Comparison of ENCODE assay signal across 16 cellular contexts in genomic region chr2:126838718-126838985, GRCh38.
DNase-seq lines count a peak whose midpoint lies in the region; ATAC-seq and TF ChIP-seq lines count a peak whose summit lies in the region.
"Had no signal": no experiment of that assay in that cellular context is flagged by ENCODE, and none has a peak within 500 bp of the region (broad histone marks: within the 10 kb centered on the region; RNA-seq: fewer than 3 reads in every experiment).

No MANE protein-coding gene starts in this region.

- intact Hi-C loops in activated CD8-positive, alpha-beta T cell treated with anti-CD3 and anti-CD28 coated beads for 36 hours (cut with micrococcal nuclease): no loop called here

- 30 to 59% methylated on average over 2 to 3 of the region's 3 CpGs for WGBS in endodermal cell (ENCODE audit: insufficient coverage in 1 of 2, insufficient read length in 1 of 2), 2 experiments

- H3K27ac Mint-ChIP-seq in activated CD8-positive, alpha-beta T cell treated with anti-CD3 and anti-CD28 coated beads, Interleukin-2, amount 10 ng/mL, durations not matched to agents 7 days and 5 days: no peak overlapping the region
- H3K27ac Mint-ChIP-seq in activated CD8-positive, alpha-beta T cell treated with anti-CD3 and anti-CD28 coated beads for 36 hours: no peak overlapping the region
- H3K27ac Mint-ChIP-seq in endodermal cell: no peak overlapping the region
- H3K27ac Mint-ChIP-seq: B cell; CD8-positive, alpha-beta T cell; GM23338 had no signal

- H3K36me3 ChIP-seq in endodermal cell (ENCODE audit: control insufficient read depth, insufficient read depth, low read length): no peaks in the 10 kb centered on the region
- H3K36me3 ChIP-seq: BLaER1 treated with 17β-estradiol and CSF1 and Interleukin-3, amounts not matched to agents 10 nM and 100 nM had no signal

- H3K9ac ChIP-seq in endodermal cell (ENCODE audit: extremely low read depth, low read length, poor library complexity, severe bottlenecking): no peak overlapping the region
- H3K9ac ChIP-seq: BLaER1 treated with 17β-estradiol and CSF1 and Interleukin-3, amounts not matched to agents 10 nM and 100 nM had no signal

- DNase-seq in activated CD8-positive, alpha-beta T cell treated with anti-CD3 and anti-CD28 coated beads, Interleukin-2, amount 10 ng/mL, durations not matched to agents 7 days and 5 days: peak; percentile 6
- DNase-seq in activated CD8-positive, alpha-beta T cell treated with anti-CD3 and anti-CD28 coated beads for 36 hours: no peak
- DNase-seq in NB4 (ENCODE audit: low read depth): peak; percentile 71
- DNase-seq in endodermal cell: peak; percentile 46
- peak; percentile 7 for DNase-seq in ureter (ENCODE audit: low spot score)
- DNase-seq in HuH-7 (ENCODE audit: low spot score): no peak
- DNase-seq: Calu3; CD8-positive, alpha-beta T cell; DMS79 treated with DMSO at 0.1 percent for 48 hours; GF-D8 had no signal

- POLR2A ChIA-PET in activated CD8-positive, alpha-beta T cell treated with anti-CD3 and anti-CD28 coated beads, Interleukin-2, amount 10 ng/mL, durations not matched to agents 7 days and 5 days (lab: Charles Lee): no interaction called here
- POLR2A ChIA-PET in activated CD8-positive, alpha-beta T cell treated with anti-CD3 and anti-CD28 coated beads for 36 hours (lab: Charles Lee): no interaction called here

- no peak overlapping the region for H3K27ac ChIP-seq in endodermal cell (ENCODE audit: low read depth, low read length)
- H3K27ac ChIP-seq: BLaER1 treated with 17β-estradiol and CSF1 and Interleukin-3, amounts not matched to agents 10 nM and 100 nM had no signal

- no peaks in the 10 kb centered on the region for H3K27me3 ChIP-seq in endodermal cell (ENCODE audit: control insufficient read depth, insufficient read depth, low read length, poor library complexity, severe bottlenecking)
- H3K27me3 ChIP-seq: BLaER1 treated with 17β-estradiol and CSF1 and Interleukin-3, amounts not matched to agents 10 nM and 100 nM had no signal

- H3K9me3 ChIP-seq in endodermal cell (ENCODE audit: control insufficient read depth, low read length): no peaks in the 10 kb centered on the region

- no peaks in the 10 kb centered on the region for H3K36me3 Mint-ChIP-seq in activated CD8-positive, alpha-beta T cell treated with anti-CD3 and anti-CD28 coated beads, Interleukin-2, amount 10 ng/mL, durations not matched to agents 7 days and 5 days (ENCODE audit: low read depth)
- H3K36me3 Mint-ChIP-seq in activated CD8-positive, alpha-beta T cell treated with anti-CD3 and anti-CD28 coated beads for 36 hours (ENCODE audit: low read depth): no peaks in the 10 kb centered on the region
- H3K36me3 Mint-ChIP-seq in endodermal cell (ENCODE audit: low read depth): no peaks in the 10 kb centered on the region
- H3K36me3 Mint-ChIP-seq: CD8-positive, alpha-beta T cell had no signal

- TF ChIP-seq CTCF in activated CD8-positive, alpha-beta T cell treated with anti-CD3 and anti-CD28 coated beads for 36 hours (IDR thresholded peaks at IDR 0.05): no peak
- TF ChIP-seq CTCF in NB4 (IDR thresholded peaks at IDR 0.05; ENCODE audit: low read depth, low read length) (no peak), endodermal cell (conservative IDR thresholded peaks at IDR 0.05) (no peak)

- H3K9me3 Mint-ChIP-seq in activated CD8-positive, alpha-beta T cell treated with anti-CD3 and anti-CD28 coated beads, Interleukin-2, amount 10 ng/mL, durations not matched to agents 7 days and 5 days (ENCODE audit: insufficient read depth): no peaks in the 10 kb centered on the region
- no peaks in the 10 kb centered on the region for H3K9me3 Mint-ChIP-seq in activated CD8-positive, alpha-beta T cell treated with anti-CD3 and anti-CD28 coated beads for 36 hours
- H3K9me3 Mint-ChIP-seq in endodermal cell: no peaks in the 10 kb centered on the region
- H3K9me3 Mint-ChIP-seq: CD8-positive, alpha-beta T cell; GM23338 had no signal

- CTCF ChIA-PET in activated CD8-positive, alpha-beta T cell treated with anti-CD3 and anti-CD28 coated beads, Interleukin-2, amount 10 ng/mL, durations not matched to agents 7 days and 5 days (lab: Charles Lee): no interaction called here
- CTCF ChIA-PET in activated CD8-positive, alpha-beta T cell treated with anti-CD3 and anti-CD28 coated beads for 36 hours (lab: Charles Lee): interaction anchor here (0.7 to 2.0 kb wide), 2 partner anchors 42 to 133 kb away, joined by 3 to 8 read pairs; no protein-coding TSS in a partner anchor

- H3K4me3 ChIP-seq in NB4 (ENCODE audit: low read depth, low read length): no peak overlapping the region
- peak overlapping the region; percentile 46 for H3K4me3 ChIP-seq in endodermal cell (ENCODE audit: low read length)
- H3K4me3 ChIP-seq: BLaER1 treated with 17β-estradiol and CSF1 and Interleukin-3, amounts not matched to agents 10 nM and 100 nM; GM23338 had no signal

- no peaks in the 10 kb centered on the region for H3K4me1 Mint-ChIP-seq in activated CD8-positive, alpha-beta T cell treated with anti-CD3 and anti-CD28 coated beads, Interleukin-2, amount 10 ng/mL, durations not matched to agents 7 days and 5 days (ENCODE audit: low read depth)
- no peaks in the 10 kb centered on the region for H3K4me1 Mint-ChIP-seq in activated CD8-positive, alpha-beta T cell treated with anti-CD3 and anti-CD28 coated beads for 36 hours (ENCODE audit: low read depth)
- peaks cover 16% of the 10 kb centered on the region for H3K4me1 Mint-ChIP-seq in endodermal cell
- H3K4me1 Mint-ChIP-seq: B cell, GM23338 had no signal

- TF ChIP-seq POLR2A in NB4 (IDR thresholded peaks at IDR 0.05; ENCODE audit: extremely low read depth, insufficient read length): no peak

- H3K27me3 Mint-ChIP-seq in activated CD8-positive, alpha-beta T cell treated with anti-CD3 and anti-CD28 coated beads, Interleukin-2, amount 10 ng/mL, durations not matched to agents 7 days and 5 days (ENCODE audit: low read depth): peaks cover 9% of the 10 kb centered on the region
- peaks cover 5% of the 10 kb centered on the region for H3K27me3 Mint-ChIP-seq in activated CD8-positive, alpha-beta T cell treated with anti-CD3 and anti-CD28 coated beads for 36 hours
- H3K27me3 Mint-ChIP-seq in endodermal cell (ENCODE audit: insufficient read depth): no peaks in the 10 kb centered on the region

- peaks cover 14% of the 10 kb centered on the region for H3K4me1 ChIP-seq in endodermal cell (ENCODE audit: control insufficient read depth, insufficient read depth, low read length)

- ATAC-seq in activated CD8-positive, alpha-beta T cell treated with anti-CD3 and anti-CD28 coated beads, Interleukin-2, amount 10 ng/mL, durations not matched to agents 7 days and 5 days: no peak
- ATAC-seq in activated CD8-positive, alpha-beta T cell treated with anti-CD3 and anti-CD28 coated beads for 36 hours: no peak
- no peak for ATAC-seq in HG02759 (IDR thresholded peaks at IDR 0.05; ENCODE audit: unreplicated experiment)
- ATAC-seq: CD8-positive, alpha-beta T cell; GM23338; HCT116; HepG2 had no signal

- no peak overlapping the region for H3K4me3 Mint-ChIP-seq in activated CD8-positive, alpha-beta T cell treated with anti-CD3 and anti-CD28 coated beads, Interleukin-2, amount 10 ng/mL, durations not matched to agents 7 days and 5 days
- no peak overlapping the region for H3K4me3 Mint-ChIP-seq in activated CD8-positive, alpha-beta T cell treated with anti-CD3 and anti-CD28 coated beads for 36 hours
- H3K4me3 Mint-ChIP-seq in endodermal cell: no peak overlapping the region
- H3K4me3 Mint-ChIP-seq: B cell; CD8-positive, alpha-beta T cell; GM23338 had no signal

Comparison
In these comparisons a context has a peak if more than half of its experiments do, and no peak if none do; other contexts are left out.
1. DNase-seq: peak in activated CD8-positive, alpha-beta T cell treated with anti-CD3 and anti-CD28 coated beads, Interleukin-2, amount 10 ng/mL, durations not matched to agents 7 days and 5 days (single experiment), NB4 (single experiment), endodermal cell (single experiment) and ureter (single experiment); none in activated CD8-positive, alpha-beta T cell treated with anti-CD3 and anti-CD28 coated beads for 36 hours (single experiment) and HuH-7 (single experiment).